In the genomic region with DNA sequence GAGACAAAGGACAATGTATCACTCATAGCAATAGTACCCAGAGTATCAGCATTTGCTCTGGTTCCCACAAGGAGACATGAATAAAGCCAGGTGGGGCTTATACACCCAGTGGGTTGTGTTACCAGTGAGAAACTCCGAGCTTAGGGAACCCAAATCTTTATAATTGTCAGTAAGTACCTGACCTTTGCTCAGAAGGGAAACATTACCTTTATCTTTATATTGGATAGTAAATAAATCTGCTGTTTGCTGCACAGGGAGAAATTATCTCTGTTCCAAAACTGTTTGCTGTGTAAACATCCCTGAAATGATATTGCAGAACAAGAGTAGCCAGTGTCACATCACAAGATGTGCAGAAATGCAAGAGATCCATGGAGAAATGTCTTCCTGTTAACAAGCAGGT, we compare ENCODE assay signal across 22 cellular contexts. TPM values are rescaled to one million over a fixed set of nuclear protein-coding genes. Genes with fewer than 3 reads are reported as not detected.
DNase-seq lines count a peak whose midpoint lies in the region; ATAC-seq, FAIRE-seq and TF ChIP-seq lines count a peak whose summit lies in the region.
"Had no signal": no experiment of that assay in that cellular context is flagged by ENCODE, and none has a peak within 500 bp of the region (broad histone marks: within the 10 kb centered on the region; RNA-seq: fewer than 3 reads in every experiment).

No MANE protein-coding gene starts in this region.

- H3K4me2 ChIP-seq in GM23248 (ENCODE audit: unreplicated experiment) = peak overlapping the region; percentile 91

- no peak overlapping the region for H3K9ac ChIP-seq in GM23248

- peaks cover 11% of the 10 kb centered on the region for H3K4me1 Mint-ChIP-seq in activated T-helper 1 cell treated with anti-CD3 and anti-CD28 coated beads, Interleukin-12 subunit alpha, Interleukin-12 subunit beta, Interleukin-2, Interleukin-4 antibody, amounts not matched to agents 30 ng/mL and 10 ng/mL and 1 ng/mL, durations not matched to agents 14 hours and 24 hours and 36 hours (ENCODE audit: low read depth)

- H3K9me2 ChIP-seq in GM23248 (ENCODE audit: insufficient read depth) = no peaks in the 10 kb centered on the region

- no peaks in the 10 kb centered on the region for H3K9me3 Mint-ChIP-seq in activated T-helper 1 cell treated with anti-CD3 and anti-CD28 coated beads, Interleukin-12 subunit alpha, Interleukin-12 subunit beta, Interleukin-2, Interleukin-4 antibody, amounts not matched to agents 30 ng/mL and 10 ng/mL and 1 ng/mL, durations not matched to agents 14 hours and 24 hours and 36 hours

- intact Hi-C loops in pancreas (cut with DNase I) = no loop called here
- intact Hi-C loops in activated T-helper 1 cell treated with anti-CD3 and anti-CD28 coated beads, Interleukin-12 subunit alpha, Interleukin-12 subunit beta, Interleukin-2, Interleukin-4 antibody, amounts not matched to agents 30 ng/mL and 10 ng/mL and 1 ng/mL, durations not matched to agents 14 hours and 24 hours and 36 hours (cut with micrococcal nuclease) = no loop called here

- H3K27ac ChIP-seq in GM23248 (peak overlapping the region; percentile 80; the same call in 1 of the 2 replicates), pancreas (no peak overlapping the region)
- H3K27ac ChIP-seq: tibial artery had no signal

- in situ Hi-C loops in GM23248 (cut with MboI) = no loop called here

- H4K20me1 ChIP-seq in GM23248 (ENCODE audit: insufficient read depth) = no peaks in the 10 kb centered on the region

- peaks cover 10% of the 10 kb centered on the region for H3K27me3 Mint-ChIP-seq in activated T-helper 1 cell treated with anti-CD3 and anti-CD28 coated beads, Interleukin-12 subunit alpha, Interleukin-12 subunit beta, Interleukin-2, Interleukin-4 antibody, amounts not matched to agents 30 ng/mL and 10 ng/mL and 1 ng/mL, durations not matched to agents 14 hours and 24 hours and 36 hours (ENCODE audit: insufficient read depth)

- H3K27ac Mint-ChIP-seq in activated T-helper 1 cell treated with anti-CD3 and anti-CD28 coated beads, Interleukin-12 subunit alpha, Interleukin-12 subunit beta, Interleukin-2, Interleukin-4 antibody, amounts not matched to agents 30 ng/mL and 10 ng/mL and 1 ng/mL, durations not matched to agents 14 hours and 24 hours and 36 hours = no peak overlapping the region
- H3K27ac Mint-ChIP-seq: activated naive CD8-positive, alpha-beta T cell had no signal

- no peak overlapping the region for H2AFZ ChIP-seq in GM23248

- no peaks in the 10 kb centered on the region for H3K36me3 ChIP-seq in GM23248 (ENCODE audit: low read depth)
- no peaks in the 10 kb centered on the region for H3K36me3 ChIP-seq in pancreas
- H3K36me3 ChIP-seq: tibial artery had no signal

- H3K9me3 ChIP-seq in GM23248 (ENCODE audit: low read depth) (no peaks in the 10 kb centered on the region), pancreas (no peaks in the 10 kb centered on the region)
- H3K9me3 ChIP-seq: tibial artery had no signal

- no peak overlapping the region for H3K4me3 ChIP-seq in GM23248
- H3K4me3 ChIP-seq in fibroblast of villous mesenchyme (ENCODE audit: low read depth, low read length) = no peak overlapping the region
- no peak overlapping the region for H3K4me3 ChIP-seq in pancreas
- H3K4me3 ChIP-seq: tibial artery had no signal

- H3K79me2 ChIP-seq in GM23248 (ENCODE audit: insufficient read depth) = no peaks in the 10 kb centered on the region

- H3K36me3 Mint-ChIP-seq in activated T-helper 1 cell treated with anti-CD3 and anti-CD28 coated beads, Interleukin-12 subunit alpha, Interleukin-12 subunit beta, Interleukin-2, Interleukin-4 antibody, amounts not matched to agents 30 ng/mL and 10 ng/mL and 1 ng/mL, durations not matched to agents 14 hours and 24 hours and 36 hours (ENCODE audit: low read depth) = no peaks in the 10 kb centered on the region
- H3K36me3 Mint-ChIP-seq: brain had no signal

- 90 to 95% methylated on average over 1 of the region's 1 CpG for WGBS in GM23248 (ENCODE audit: low coverage in 1 of 2, low lambda C conversion rate in 2 of 2, missing lambda C conversion rate in 2 of 2), 2 experiments
- WGBS in pancreas, 2 donors = 11 to 16% methylated on average over 1 of the region's 1 CpG

- DNase-seq in GM23248 = no peak
- peak; percentile 40 for DNase-seq in NCI-H748 treated with DMSO at 0.1 percent for 48 hours (lab: John Stamatoyannopoulos, UW)
- DNase-seq in fibroblast of villous mesenchyme (ENCODE audit: low read depth) = peak; percentile 62
- no peak for DNase-seq in pancreas
- DNase-seq in activated T-helper 1 cell treated with anti-CD3 and anti-CD28 coated beads, Interleukin-12 subunit alpha, Interleukin-12 subunit beta, Interleukin-2, Interleukin-4 antibody, amounts not matched to agents 30 ng/mL and 10 ng/mL and 1 ng/mL, durations not matched to agents 14 hours and 24 hours and 36 hours (ENCODE audit: low spot score) = no peak
- DNase-seq in EL = no peak
- DNase-seq in NCI-H1417 treated with DMSO at 0.1 percent for 48 hours (lab: John Stamatoyannopoulos, UW) = no peak
- DNase-seq: activated CD8-positive, alpha-beta memory T cell treated with anti-CD3 and anti-CD28 coated beads for 24 hours; activated T-cell treated with anti-CD3 and anti-CD28 coated beads, Interleukin-2, amount 50 U/mL, for 48 hours; AML-193; dermis blood vessel endothelial cell; midbrain; NCI-H2171 treated with DMSO at 0.1 percent for 48 hours; NCI-H774; stimulated activated naive CD4-positive, alpha-beta T cell; T1000; tibial artery had no signal

- peaks cover 30% of the 10 kb centered on the region for H3F3A ChIP-seq in GM23248 (ENCODE audit: insufficient read depth)

- FAIRE-seq in pancreas (lab: Jason Lieb, UNC) = no peak
- FAIRE-seq: GM18507, HTR-8/SVneo had no signal

- H3K4me1 ChIP-seq in GM23248 (ENCODE audit: insufficient read depth) (peaks cover 49% of the 10 kb centered on the region), pancreas (peaks cover 0 to 10% (median 6%) of the 10 kb centered on the region in 3 donors)

- no peak overlapping the region for H3K4me3 Mint-ChIP-seq in activated T-helper 1 cell treated with anti-CD3 and anti-CD28 coated beads, Interleukin-12 subunit alpha, Interleukin-12 subunit beta, Interleukin-2, Interleukin-4 antibody, amounts not matched to agents 30 ng/mL and 10 ng/mL and 1 ng/mL, durations not matched to agents 14 hours and 24 hours and 36 hours
- H3K4me3 Mint-ChIP-seq: activated naive CD8-positive, alpha-beta T cell; brain had no signal

- H3K27me3 ChIP-seq in GM23248 (replicated peaks; ENCODE audit: insufficient read depth) (no peaks in the 10 kb centered on the region), pancreas (no peaks in the 10 kb centered on the region)
- H3K27me3 ChIP-seq: tibial artery had no signal

- ATAC-seq in pancreas (peak in 3 of 4 donors; percentile 29 to 53 (median 51)), GM18868 (IDR thresholded peaks at IDR 0.05; ENCODE audit: unreplicated experiment) (no peak)

- TF ChIP-seq CTCF in fibroblast of villous mesenchyme (IDR thresholded peaks at IDR 0.05; ENCODE audit: insufficient read depth, low read depth, low read length) (no peak), pancreas (IDR thresholded peaks at IDR 0.05) (no peak)

RNA-seq across cellular contexts. Expression of a gene that starts 12.1 kb away (rescaled TPM):
- 60.4 and 98.3 TPM in 2 replicates for total RNA-seq in GM23248 (2014; rRNA removed; shearing (Covaris generic))
- polyA plus RNA-seq in GM23248 (2016; fragmentation: Nextera tagmentation; extraction: Ambion mirVana) = 41.9 and 46.2 TPM in 2 replicates
- 31.6 and 99.7 TPM in 2 replicates for total RNA-seq in fibroblast of villous mesenchyme
- total RNA-seq in pancreas = 10 to 100 TPM; 23.2 to 41.4 (median 30.6) TPM
- 1 to 10 TPM; 7.0 to 8.5 TPM for polyA plus RNA-seq in pancreas
- 71.4 and 79.4 TPM in 2 replicates for total RNA-seq in activated T-helper 1 cell treated with anti-CD3 and anti-CD28 coated beads, Interleukin-12 subunit alpha, Interleukin-12 subunit beta, Interleukin-2, Interleukin-4 antibody, amounts not matched to agents 30 ng/mL and 10 ng/mL and 1 ng/mL, durations not matched to agents 14 hours and 24 hours and 36 hours

RNA-seq across cellular contexts. Expression of a gene that starts 59.6 kb away (rescaled TPM):
- total RNA-seq in GM23248 (2014; rRNA removed; shearing (Covaris generic)) = not detected in 2 replicates
- polyA plus RNA-seq in GM23248 (2016; fragmentation: Nextera tagmentation; extraction: Ambion mirVana) (0.28 TPM in 1 of 2 replicates, not detected in the other), pancreas (1 to 10 TPM in 1 of 2 donors, under 1 TPM in 1; 0.49 to 1.3 TPM)
- total RNA-seq in fibroblast of villous mesenchyme (0.32 and 0.43 TPM in 2 replicates), pancreas (1 to 10 TPM in 3 of 6 donors, under 1 TPM in 3; 0.63 to 3.0 (median 0.97) TPM)
- 1.1 and 1.3 TPM in 2 replicates for total RNA-seq in activated T-helper 1 cell treated with anti-CD3 and anti-CD28 coated beads, Interleukin-12 subunit alpha, Interleukin-12 subunit beta, Interleukin-2, Interleukin-4 antibody, amounts not matched to agents 30 ng/mL and 10 ng/mL and 1 ng/mL, durations not matched to agents 14 hours and 24 hours and 36 hours

Comparison
In these comparisons a context has a peak if more than half of its experiments do, and no peak if none do; other contexts are left out.
1. DNase-seq: peak in NCI-H748 treated with DMSO at 0.1 percent for 48 hours (single experiment) and fibroblast of villous mesenchyme (single experiment); none in GM23248 (single experiment), pancreas (0 of 6), activated T-helper 1 cell treated with anti-CD3 and anti-CD28 coated beads, Interleukin-12 subunit alpha, Interleukin-12 subunit beta, Interleukin-2, Interleukin-4 antibody, amounts not matched to agents 30 ng/mL and 10 ng/mL and 1 ng/mL, durations not matched to agents 14 hours and 24 hours and 36 hours (single experiment), EL (single experiment) and NCI-H1417 treated with DMSO at 0.1 percent for 48 hours (single experiment).